In the genomic region with DNA sequence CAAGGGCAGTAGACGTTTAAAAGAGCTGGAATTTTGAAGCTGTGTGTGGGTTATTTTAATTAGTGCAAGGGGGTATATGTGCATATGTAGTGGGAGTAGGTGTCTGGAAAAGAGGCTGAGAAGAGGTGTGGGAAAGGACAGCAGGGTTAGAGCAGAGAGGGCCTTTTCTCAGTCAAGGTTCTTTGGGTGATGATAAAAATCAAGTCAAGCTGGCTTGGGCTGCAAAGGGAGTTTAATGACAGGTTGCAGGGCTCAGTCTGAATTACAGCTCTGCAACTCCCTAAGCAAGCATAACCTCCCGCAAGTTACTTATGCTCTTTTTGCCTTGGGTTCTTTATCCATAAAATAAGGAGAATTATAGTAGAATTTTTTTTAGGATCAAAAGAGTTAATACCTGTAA, we compare ENCODE assay signal across 30 cellular contexts.
"Had no signal": no experiment of that assay in that cellular context is flagged by ENCODE, and none has a peak within 500 bp of the region (broad histone marks: within the 10 kb centered on the region; RNA-seq: fewer than 3 reads in every experiment).

No MANE protein-coding gene starts in this region.

- H3K27me3 ChIP-seq: brain microvascular endothelial cell, MG63, SJCRH30 had no signal

- H3K4me3 Mint-ChIP-seq: activated CD4-positive, alpha-beta memory T cell treated with anti-CD3 and anti-CD28 coated beads for 36 hours; activated CD4-positive, alpha-beta T cell treated with anti-CD3 and anti-CD28 coated beads, Interleukin-2, amount 10 ng/mL, durations not matched to agents 7 days and 5 days; activated naive CD8-positive, alpha-beta T cell treated with anti-CD3 and anti-CD28 coated beads, Interleukin-2, amount 50 U/mL, for 24 hours; activated T-cell treated with anti-CD3 and anti-CD28 coated beads, Interleukin-2, amount 50 U/mL, for 4 hours; T-helper 2 cell treated with Interferon-gamma antibody and Interleukin-4, amounts not matched to agents 5 μg/mL and 100 μg/mL, for 36 hours had no signal

- H3K4me3 ChIP-seq: MG63, SJCRH30 had no signal

- H3K36me3 ChIP-seq: brain microvascular endothelial cell, MG63, SJCRH30 had no signal

- H3K4me1 Mint-ChIP-seq: activated CD4-positive, alpha-beta T cell treated with anti-CD3 and anti-CD28 coated beads, Interleukin-2, amount 10 ng/mL, durations not matched to agents 7 days and 5 days; activated naive CD8-positive, alpha-beta T cell treated with anti-CD3 and anti-CD28 coated beads, Interleukin-2, amount 50 U/mL, for 24 hours had no signal

- H3K9me3 Mint-ChIP-seq: activated CD4-positive, alpha-beta memory T cell treated with anti-CD3 and anti-CD28 coated beads for 36 hours; activated CD4-positive, alpha-beta T cell treated with anti-CD3 and anti-CD28 coated beads, Interleukin-2, amount 10 ng/mL, durations not matched to agents 7 days and 5 days; activated naive CD4-positive, alpha-beta T cell treated with anti-CD3 and anti-CD28 coated beads, Interleukin-2, amount 50 U/mL, for 72 hours; activated naive CD8-positive, alpha-beta T cell treated with anti-CD3 and anti-CD28 coated beads, Interleukin-2, amount 50 U/mL, for 24 hours; activated T-cell treated with anti-CD3 and anti-CD28 coated beads, Interleukin-2, amount 50 U/mL, for 4 hours; T-helper 2 cell treated with Interferon-gamma antibody and Interleukin-4, amounts not matched to agents 5 μg/mL and 100 μg/mL, for 36 hours had no signal

- H3K9me3 ChIP-seq: MG63, SJCRH30 had no signal

- H3K27ac ChIP-seq: brain microvascular endothelial cell, SJCRH30 had no signal

- ATAC-seq: activated naive CD4-positive, alpha-beta T cell treated with anti-CD3 and anti-CD28 coated beads, Interleukin-2, amount 50 U/mL, for 72 hours; activated naive CD8-positive, alpha-beta T cell treated with anti-CD3 and anti-CD28 coated beads, Interleukin-2, amount 50 U/mL, for 24 hours; activated T-cell treated with anti-CD3 and anti-CD28 coated beads, Interleukin-2, amount 50 U/mL, for 4 hours; Panc1; Right ventricle myocardium inferior; SK-N-SH treated with all-trans-retinoic acid at 6 μM for 48 hours had no signal

- H3K36me3 Mint-ChIP-seq: activated CD4-positive, alpha-beta memory T cell treated with anti-CD3 and anti-CD28 coated beads for 36 hours; activated naive CD4-positive, alpha-beta T cell treated with anti-CD3 and anti-CD28 coated beads, Interleukin-2, amount 50 U/mL, for 72 hours had no signal

- DNase-seq: activated CD4-positive, alpha-beta memory T cell treated with anti-CD3 and anti-CD28 coated beads for 36 hours; activated CD4-positive, alpha-beta T cell treated with anti-CD3 and anti-CD28 coated beads, Interleukin-2, amount 10 ng/mL, durations not matched to agents 7 days and 5 days; activated CD4-positive, CD25-positive, alpha-beta regulatory T cell; activated CD8-positive, alpha-beta memory T cell treated with anti-CD3 and anti-CD28 coated beads for 24 hours; activated effector memory CD4-positive, alpha-beta T cell treated with anti-CD3 and anti-CD28 coated beads, Interleukin-2, amount 50 U/mL, for 16 hours; activated naive CD4-positive, alpha-beta T cell treated with Interleukin-2 at 50 U/mL for 16 hours; activated naive CD8-positive, alpha-beta T cell treated with anti-CD3 and anti-CD28 coated beads, Interleukin-2, amount 50 U/mL, for 24 hours; activated T-cell treated with anti-CD3 and anti-CD28 coated beads, Interleukin-2, amount 50 U/mL, for 4 hours; amygdala; brain microvascular endothelial cell; caudate nucleus; MG63; MV-4-11; NCI-H1092 treated with DMSO at 0.1 percent for 48 hours; NCI-H1417 treated with DMSO at 0.1 percent for 48 hours; NCI-H1694; NCI-H2029; NCI-H2107; NCI-H2171 treated with DMSO at 0.1 percent for 48 hours; NCI-H510A treated with DMSO at 0.1 percent for 48 hours; NK-92 treated with Interleukin-12 subunit alpha and Interleukin-12 subunit beta, amount 100 ng/mL, for 24 hours; OCI-M1; RPMI8226; SJCRH30; SW 1271 had no signal

- H3K4me1 ChIP-seq: SJCRH30 had no signal

- H3K27ac Mint-ChIP-seq: activated CD4-positive, alpha-beta memory T cell treated with anti-CD3 and anti-CD28 coated beads for 36 hours; activated CD4-positive, alpha-beta T cell treated with anti-CD3 and anti-CD28 coated beads, Interleukin-2, amount 10 ng/mL, durations not matched to agents 7 days and 5 days; activated naive CD4-positive, alpha-beta T cell treated with anti-CD3 and anti-CD28 coated beads, Interleukin-2, amount 50 U/mL, for 72 hours; activated naive CD8-positive, alpha-beta T cell treated with anti-CD3 and anti-CD28 coated beads, Interleukin-2, amount 50 U/mL, for 24 hours; T-helper 2 cell treated with Interferon-gamma antibody and Interleukin-4, amounts not matched to agents 5 μg/mL and 100 μg/mL, for 36 hours had no signal
